In genomic region chr7:130374507-130374906, GRCh38 we compare ENCODE assay signal across 2 cellular contexts.
TF ChIP-seq lines count a peak whose summit lies in the region.

No MANE protein-coding gene starts in this region.

TF ChIP-seq in IMR-90, 13 proteins besides CTCF, POLR2A, EP300 and RAD21:
- TF ChIP-seq CEBPB (IDR thresholded peaks at IDR 0.05; ENCODE audit: low read depth, low read length) (no peak), BHLHE40 (IDR thresholded peaks at IDR 0.05; ENCODE audit: low read depth, low read length) (no peak), USF2 (IDR thresholded peaks at IDR 0.05; ENCODE audit: low read depth, low read length) (no peak), RCOR1 (IDR thresholded peaks at IDR 0.05; ENCODE audit: insufficient replicate concordance, low read length) (no peak), RFX5 (IDR thresholded peaks at IDR 0.05; ENCODE audit: low read depth, low read length) (no peak), ELK1 (IDR thresholded peaks at IDR 0.05; ENCODE audit: borderline replicate concordance, low read depth, low read length) (no peak), MXI1 (IDR thresholded peaks at IDR 0.05; ENCODE audit: borderline replicate concordance, low read depth, low read length) (no peak), NFE2L2 (IDR thresholded peaks at IDR 0.05; ENCODE audit: low read depth, low read length) (no peak), MAFK (IDR thresholded peaks at IDR 0.05; ENCODE audit: low read depth, low read length) (no peak), CHD1 (IDR thresholded peaks at IDR 0.05; ENCODE audit: low read depth, low read length) (no peak), SMC3 (IDR thresholded peaks at IDR 0.05; ENCODE audit: low read depth, low read length) (no peak), FOS (IDR thresholded peaks at IDR 0.05; ENCODE audit: low read depth, low read length) (no peak), MAZ (IDR thresholded peaks at IDR 0.05; ENCODE audit: borderline replicate concordance, low read depth, low read length) (no peak)
TF ChIP-seq in IMR-90: peak in this region for 0.

TF ChIP-seq in H1, 55 proteins besides CTCF, POLR2A, EP300 and RAD21:
- TF ChIP-seq CHD7 (IDR thresholded peaks at IDR 0.05; ENCODE audit: insufficient replicate concordance, low read length), result no peak
- TF ChIP-seq RBBP5 (IDR thresholded peaks at IDR 0.05; ENCODE audit: borderline replicate concordance, low read depth, low read length), result no peak
- no peak for TF ChIP-seq USF2 (IDR thresholded peaks at IDR 0.05; ENCODE audit: low read length)
- TF ChIP-seq JUND (IDR thresholded peaks at IDR 0.05; ENCODE audit: low read length), result no peak
- TF ChIP-seq JUN (IDR thresholded peaks at IDR 0.05; ENCODE audit: low read depth, low read length), result no peak
- no peak for TF ChIP-seq CREB1 (IDR thresholded peaks at IDR 0.05)
- no peak for TF ChIP-seq HDAC2 (IDR thresholded peaks at IDR 0.05; ENCODE audit: borderline replicate concordance in 1 of 2, low read depth in 2 of 2, low read length in 2 of 2)
- no peak for TF ChIP-seq YY1 (IDR thresholded peaks at IDR 0.05; ENCODE audit: low read depth, low read length)
- no peak for TF ChIP-seq FOSL1 (IDR thresholded peaks at IDR 0.05; ENCODE audit: insufficient read depth, low read depth, low read length)
- TF ChIP-seq SIRT6 (IDR thresholded peaks at IDR 0.05; ENCODE audit: low read length), result no peak
- TF ChIP-seq HDAC6 (IDR thresholded peaks at IDR 0.05; ENCODE audit: low read depth, low read length), result no peak
- TF ChIP-seq BRCA1 (IDR thresholded peaks at IDR 0.05; ENCODE audit: low read depth, low read length), result no peak
- no peak for TF ChIP-seq SAP30 (IDR thresholded peaks at IDR 0.05; ENCODE audit: insufficient read depth, insufficient replicate concordance, low read length)
- TF ChIP-seq NANOG (IDR thresholded peaks at IDR 0.05; ENCODE audit: insufficient read depth, low read depth, low read length, poor library complexity, severe bottlenecking), result no peak
